Comparison of ENCODE assay signal across 15 cellular contexts in genomic region chr22:23035557-23036277, GRCh38. TPM values are rescaled to one million over a fixed set of nuclear protein-coding genes. Genes with fewer than 3 reads are reported as not detected.
DNase-seq lines count a peak whose midpoint lies in the region; ATAC-seq, FAIRE-seq and TF ChIP-seq lines count a peak whose summit lies in the region.
"Had no signal": no experiment of that assay in that cellular context is flagged by ENCODE, and none has a peak within 500 bp of the region (broad histone marks: within the 10 kb centered on the region; RNA-seq: fewer than 3 reads in every experiment).

No MANE protein-coding gene starts in this region.

- peak; percentile 89 for ATAC-seq in DND-41 (ENCODE audit: insufficient read depth, low read depth)
- ATAC-seq: natural killer cell treated with Interleukin-12 subunit alpha and Interleukin-12 subunit beta and Interleukin-15 and Interleukin-18, amount 100 ng/mL, for 72 hours had no signal

- no peak overlapping the region for H3K4me2 ChIP-seq in DND-41 (ENCODE audit: insufficient read depth, low read length)
- H3K4me2 ChIP-seq: SK-N-SH had no signal

- H3K79me2 ChIP-seq in DND-41 (ENCODE audit: insufficient read depth, low read length) = no peaks in the 10 kb centered on the region

- H3K4me3 Mint-ChIP-seq in neural crest cell = no peak overlapping the region
- H3K4me3 Mint-ChIP-seq: CD14-positive monocyte; dendritic cell treated with granulocyte-macrophage colony-stimulating factor and Interleukin-4, amounts not matched to agents 40 ng/mL and 50 ng/mL, for 4 days; natural killer cell treated with Interleukin-12 subunit alpha and Interleukin-12 subunit beta and Interleukin-15 and Interleukin-18, amount 100 ng/mL, for 72 hours had no signal

- peak; percentile 60 for FAIRE-seq in GM12891 (lab: Jason Lieb, UNC)
- FAIRE-seq: H1 had no signal

- H3K9ac ChIP-seq in DND-41 (ENCODE audit: low read depth, low read length) = peak overlapping the region; percentile 16
- H3K9ac ChIP-seq: SK-N-SH had no signal

- peak; percentile 13 for TF ChIP-seq CTCF in DND-41 (IDR thresholded peaks at IDR 0.05; ENCODE audit: borderline replicate concordance, extremely low read depth, low read length, poor library complexity, severe bottlenecking)
- no peak for TF ChIP-seq CTCF in neural crest cell (conservative IDR thresholded peaks at IDR 0.05)

- peaks cover 33% of the 10 kb centered on the region for H3K4me1 ChIP-seq in DND-41 (ENCODE audit: insufficient read depth, low read length)
- H3K4me1 ChIP-seq: esophagus squamous epithelium had no signal

- peak overlapping the region; percentile 91 for H3K27ac Mint-ChIP-seq in neural crest cell (ENCODE audit: unreplicated experiment)
- H3K27ac Mint-ChIP-seq: CD14-positive monocyte; dendritic cell treated with granulocyte-macrophage colony-stimulating factor and Interleukin-4, amounts not matched to agents 40 ng/mL and 50 ng/mL, for 4 days; natural killer cell treated with Interleukin-12 subunit alpha and Interleukin-12 subunit beta and Interleukin-15 and Interleukin-18, amount 100 ng/mL, for 72 hours had no signal

- peak; percentile 78 for DNase-seq in DND-41
- no peak for DNase-seq in GM12891 (ENCODE audit: insufficient read length, low spot score)
- DNase-seq in neural crest cell (ENCODE audit: low read depth, low spot score) = no peak
- no peak for DNase-seq in NCI-H1930 (lab: John Stamatoyannopoulos, UW)
- no peak for DNase-seq in medulla oblongata (ENCODE audit: extremely low spot score)
- no peak for DNase-seq in NCI-H2029 (lab: John Stamatoyannopoulos, UW)
- no peak for DNase-seq in SW480 (ENCODE audit: low spot score)
- DNase-seq: esophagus squamous epithelium, left ventricle myocardium superior, SK-N-SH had no signal

- no peaks in the 10 kb centered on the region for H3K27me3 ChIP-seq in DND-41 (ENCODE audit: insufficient read depth, low read length, poor library complexity)

- peaks cover 14% of the 10 kb centered on the region for H3K4me1 Mint-ChIP-seq in neural crest cell

- H3K27me3 Mint-ChIP-seq in neural crest cell (ENCODE audit: low read depth) = no peaks in the 10 kb centered on the region

- H4K20me1 ChIP-seq in DND-41 (ENCODE audit: insufficient read depth, low read length) = no peaks in the 10 kb centered on the region

- H3K27ac ChIP-seq in DND-41 (ENCODE audit: low read length) = peak overlapping the region; percentile 77
- H3K27ac ChIP-seq: esophagus squamous epithelium had no signal

- H2AFZ ChIP-seq in DND-41 (ENCODE audit: low read depth, low read length) = peak overlapping the region; percentile 12

- H3K4me3 ChIP-seq in DND-41 (ENCODE audit: low read depth in 1 of 2, low read length in 2 of 2) = no peak overlapping the region
- H3K4me3 ChIP-seq: esophagus squamous epithelium had no signal

- H3K36me3 ChIP-seq in DND-41 (ENCODE audit: insufficient read depth, low read length) = no peaks in the 10 kb centered on the region
- H3K36me3 ChIP-seq: esophagus squamous epithelium had no signal

- no peaks in the 10 kb centered on the region for H3K9me3 ChIP-seq in DND-41 (ENCODE audit: insufficient read depth, low read length, severe bottlenecking)
- H3K9me3 ChIP-seq: esophagus squamous epithelium, SK-N-SH had no signal

- no peaks in the 10 kb centered on the region for H3K9me3 Mint-ChIP-seq in neural crest cell
- H3K9me3 Mint-ChIP-seq: dendritic cell treated with granulocyte-macrophage colony-stimulating factor and Interleukin-4, amounts not matched to agents 40 ng/mL and 50 ng/mL, for 4 days; natural killer cell treated with Interleukin-12 subunit alpha and Interleukin-12 subunit beta and Interleukin-15 and Interleukin-18, amount 100 ng/mL, for 72 hours had no signal

- no peaks in the 10 kb centered on the region for H3K36me3 Mint-ChIP-seq in neural crest cell (ENCODE audit: low read depth)
- H3K36me3 Mint-ChIP-seq: CD14-positive monocyte; natural killer cell treated with Interleukin-12 subunit alpha and Interleukin-12 subunit beta and Interleukin-15 and Interleukin-18, amount 100 ng/mL, for 72 hours had no signal

- no peak for TF ChIP-seq POLR2A in GM12891 (IDR thresholded peaks at IDR 0.05; ENCODE audit: low read depth, low read length)
- peak; percentile 13; the same call in 1 of the 2 replicates for TF ChIP-seq POLR2A in Raji (IDR thresholded peaks at IDR 0.05; ENCODE audit: insufficient read depth, low read depth, low read length)

TF ChIP-seq in GM12891, 5 proteins besides CTCF, POLR2A, EP300 and RAD21:
- TF ChIP-seq POU2F2 (IDR thresholded peaks at IDR 0.05; ENCODE audit: low read depth, low read length) (no peak), SPI1 (IDR thresholded peaks at IDR 0.05; ENCODE audit: low read depth, low read length) (no peak), PAX5 (IDR thresholded peaks at IDR 0.05; ENCODE audit: insufficient read depth, low read length, severe bottlenecking) (no peak), TAF1 (IDR thresholded peaks at IDR 0.05; ENCODE audit: low read depth, low read length) (no peak), POLR2AphosphoS5 (IDR thresholded peaks at IDR 0.05; ENCODE audit: low read depth, low read length) (no peak)

RNA-seq across cellular contexts. Expression of gene GNAZ, which starts 34.6 kb away (rescaled TPM):
- 0.09 TPM for polyA plus RNA-seq in GM12891 (2012; ENCODE audit: low read depth, missing spikeins)
- total RNA-seq in neural crest cell = 25.2 and 25.5 TPM in 2 replicates
